In the genomic region with DNA sequence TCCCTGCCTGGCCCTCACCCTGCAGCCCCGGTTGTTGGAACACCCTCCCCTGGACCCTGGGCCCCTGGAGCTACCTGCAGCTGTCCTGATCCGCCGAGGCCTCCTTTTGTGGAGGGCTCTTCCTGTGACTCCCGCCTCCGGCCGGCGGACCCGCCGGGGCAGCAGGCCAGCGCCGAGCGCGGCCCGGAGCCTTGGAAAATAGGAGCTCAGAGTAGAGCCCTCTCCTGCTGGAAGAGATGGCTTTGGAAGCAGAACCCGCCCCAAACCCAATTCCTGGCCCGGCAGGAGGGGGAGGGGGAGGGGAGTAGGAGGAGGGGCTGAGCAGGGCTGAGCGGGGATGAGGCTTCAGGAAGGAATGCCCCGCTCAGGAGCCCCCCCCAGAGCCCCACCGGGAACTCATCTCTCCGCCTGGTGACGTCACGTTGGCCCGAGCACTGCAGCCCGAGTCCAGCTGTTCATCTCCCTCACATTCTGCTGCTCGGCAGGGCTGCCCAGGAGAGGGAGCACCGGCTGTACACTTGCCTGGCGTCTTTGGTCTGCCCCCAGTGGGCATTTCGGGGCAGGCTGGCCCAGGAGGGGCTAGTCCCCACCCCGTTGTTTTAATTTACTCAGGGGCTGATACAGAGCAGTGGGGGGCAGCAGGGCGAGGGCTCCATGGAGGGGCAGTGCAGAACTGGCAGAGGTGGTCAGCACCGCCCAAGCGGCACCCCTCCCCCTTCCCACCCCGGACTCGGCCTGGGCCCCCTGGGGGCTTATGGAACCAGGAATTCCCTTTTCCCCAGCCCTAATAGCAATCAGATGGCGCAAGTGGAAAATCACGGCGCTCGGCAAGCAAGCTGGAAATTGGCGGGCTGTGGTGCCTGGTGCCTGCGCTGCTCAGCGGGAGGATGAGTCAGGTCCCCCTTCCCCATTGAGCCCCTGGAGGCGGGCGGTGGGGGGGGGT, we compare ENCODE assay signal across 8 cellular contexts. TPM values are rescaled to one million over a fixed set of nuclear protein-coding genes. Genes with fewer than 3 reads are reported as not detected.
DNase-seq lines count a peak whose midpoint lies in the region; ATAC-seq and TF ChIP-seq lines count a peak whose summit lies in the region.

A gene with protein sequence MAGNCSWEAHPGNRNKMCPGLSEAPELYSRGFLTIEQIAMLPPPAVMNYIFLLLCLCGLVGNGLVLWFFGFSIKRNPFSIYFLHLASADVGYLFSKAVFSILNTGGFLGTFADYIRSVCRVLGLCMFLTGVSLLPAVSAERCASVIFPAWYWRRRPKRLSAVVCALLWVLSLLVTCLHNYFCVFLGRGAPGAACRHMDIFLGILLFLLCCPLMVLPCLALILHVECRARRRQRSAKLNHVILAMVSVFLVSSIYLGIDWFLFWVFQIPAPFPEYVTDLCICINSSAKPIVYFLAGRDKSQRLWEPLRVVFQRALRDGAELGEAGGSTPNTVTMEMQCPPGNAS (minus strand): TSS at position 238 of the 943 bp plus-strand sequence. CDS start 3,345 bp downstream, outside the sequence.

- no peak within 1 kb of the TSS for H3K27ac Mint-ChIP-seq in progenitor cell of endocrine pancreas

- peak; percentile 49 for ATAC-seq in SK-N-SH treated with all-trans-retinoic acid at 6 μM for 48 hours

- peak; percentile 34 for TF ChIP-seq CTCF in progenitor cell of endocrine pancreas (IDR thresholded peaks at IDR 0.05; ENCODE audit: unreplicated experiment)

- DNase-seq in G401 (ENCODE audit: low spot score) (peak; percentile 87), cardiac septum (ENCODE audit: low spot score) (peak; percentile 83), progenitor cell of endocrine pancreas (ENCODE audit: low spot score, unreplicated experiment) (no peak), OCI-M2 (lab: John Stamatoyannopoulos, UW; ENCODE audit: unreplicated experiment) (no peak), DMS153 treated with DMSO at 0.1 percent for 48 hours (lab: John Stamatoyannopoulos, UW; ENCODE audit: unreplicated experiment) (no peak), NCI-H2081 (lab: John Stamatoyannopoulos, UW) (no peak), H4 (ENCODE audit: low spot score) (no peak)

- intact Hi-C loops in cardiac septum (cut with DNase I): no loop called here

- H3K27me3 Mint-ChIP-seq in progenitor cell of endocrine pancreas: peaks cover 20% of the 10 kb centered on the region

- H3K4me1 Mint-ChIP-seq in progenitor cell of endocrine pancreas (ENCODE audit: low read depth): peaks cover 19% of the 10 kb centered on the region

- no peak within 1 kb of the TSS for H3K4me3 Mint-ChIP-seq in progenitor cell of endocrine pancreas (ENCODE audit: low read depth)

- in situ Hi-C loops in G401 (cut with HindIII; ENCODE audit: low sequenced_read_pairs): no loop called here

- no peaks in the 10 kb centered on the region for H3K36me3 Mint-ChIP-seq in progenitor cell of endocrine pancreas (ENCODE audit: insufficient read depth)

- H3K9me3 Mint-ChIP-seq in progenitor cell of endocrine pancreas (ENCODE audit: low read depth): no peaks in the 10 kb centered on the region

TF ChIP-seq in SK-N-SH treated with all-trans-retinoic acid at 6 μM for 48 hours, 23 proteins besides CTCF, POLR2A, EP300 and RAD21:
- TF ChIP-seq ZNF70 (CRISPR knock-in tag; IDR thresholded peaks at IDR 0.05): no peak
- no peak for TF ChIP-seq ZNF8 (CRISPR knock-in tag; IDR thresholded peaks at IDR 0.05)

RNA-seq across cellular contexts. Expression of the gene that starts here (rescaled TPM):
- 0.18 TPM in 1 of 2 replicates, not detected in the other for total RNA-seq in G401 (2014; rRNA removed; shearing (Covaris generic))
- total RNA-seq in cardiac septum (2.3 TPM), progenitor cell of endocrine pancreas (0.24 and 0.41 TPM in 2 replicates)
- not detected in 2 replicates for total RNA-seq in H4 (2014; rRNA removed; shearing (Covaris generic))

Comparison
In these comparisons a context has a peak if more than half of its experiments do, and no peak if none do; other contexts are left out.
1. Peak in DNase-seq in G401; RNA of the gene not detected or under 1 TPM.